34 cellular contexts compared by ENCODE assay signal in genomic region chr4:38452009-38452408, GRCh38.
DNase-seq lines count a peak whose midpoint lies in the region; ATAC-seq, FAIRE-seq and TF ChIP-seq lines count a peak whose summit lies in the region.
"Had no signal": no experiment of that assay in that cellular context is flagged by ENCODE, and none has a peak within 500 bp of the region (broad histone marks: within the 10 kb centered on the region; RNA-seq: fewer than 3 reads in every experiment).

No MANE protein-coding gene starts in this region.

- POLR2A ChIA-PET in HepG2 (lab: Yijun Ruan, JAX): no interaction called here

- no peaks in the 10 kb centered on the region for H3K27me3 ChIP-seq in HepG2 (ENCODE audit: control insufficient read depth in 1 of 2, insufficient read depth in 2 of 2, low read length in 2 of 2)
- H3K27me3 ChIP-seq: ascending aorta, left lung, MG63, right atrium auricular region, SJSA1, tibial nerve had no signal

- H3K9me3 Mint-ChIP-seq in natural killer cell treated with Interleukin-12 subunit alpha and Interleukin-12 subunit beta and Interleukin-15 and Interleukin-18, amount 100 ng/mL, for 72 hours: peaks cover 4% of the 10 kb centered on the region
- no peaks in the 10 kb centered on the region for H3K9me3 Mint-ChIP-seq in natural killer cell
- peaks cover 15% of the 10 kb centered on the region for H3K9me3 Mint-ChIP-seq in activated naive CD8-positive, alpha-beta T cell treated with anti-CD3 and anti-CD28 coated beads for 36 hours
- peaks cover 3% of the 10 kb centered on the region for H3K9me3 Mint-ChIP-seq in glutamatergic neuron (ENCODE audit: unreplicated experiment)

- BruUV-seq in HepG2 (replicated peaks; lab: Mats Ljungman, UMichigan): no TSS peak

- TF ChIP-seq EP300 in HepG2 (IDR thresholded peaks at IDR 0.05; ENCODE audit: low read depth in 2 of 2, low read length in 2 of 2): no peak
- TF ChIP-seq EP300 in HepG2 (CRISPR knock-in tag; IDR thresholded peaks at IDR 0.05; ENCODE audit: borderline replicate concordance): no peak

- peaks cover 40% of the 10 kb centered on the region for H3K36me3 Mint-ChIP-seq in natural killer cell treated with Interleukin-12 subunit alpha and Interleukin-12 subunit beta and Interleukin-15 and Interleukin-18, amount 100 ng/mL, for 72 hours
- H3K36me3 Mint-ChIP-seq in natural killer cell (no peaks in the 10 kb centered on the region), glutamatergic neuron (ENCODE audit: unreplicated experiment) (no peaks in the 10 kb centered on the region)
- H3K36me3 Mint-ChIP-seq in activated naive CD8-positive, alpha-beta T cell treated with anti-CD3 and anti-CD28 coated beads for 36 hours: peaks cover 17% of the 10 kb centered on the region

- H3K4me1 ChIP-seq in HepG2 (ENCODE audit: insufficient read depth, low read length): peaks cover 50% of the 10 kb centered on the region
- H3K4me1 ChIP-seq: left lung, right atrium auricular region, SJSA1, tibial nerve had no signal

- no peaks in the 10 kb centered on the region; the same call in 1 of the 2 replicates for H3K9me3 ChIP-seq in HepG2 (ENCODE audit: low read length)
- H3K9me3 ChIP-seq: ascending aorta, MG63, right atrium auricular region, SJSA1 had no signal

- DNase-seq in natural killer cell treated with Interleukin-12 subunit alpha and Interleukin-12 subunit beta and Interleukin-15 and Interleukin-18, amount 100 ng/mL, for 72 hours (ENCODE audit: low spot score): no peak
- DNase-seq in natural killer cell (no peak), HepG2 (ENCODE audit: low spot score) (no peak), glutamatergic neuron (no peak), cerebellar cortex (ENCODE audit: low spot score) (no peak)
- DNase-seq in activated naive CD8-positive, alpha-beta T cell treated with anti-CD3 and anti-CD28 coated beads for 36 hours: peak; percentile 7
- DNase-seq: activated CD4-positive, alpha-beta T cell treated with anti-CD3 and anti-CD28 coated beads, Interleukin-2, amount 10 ng/mL, durations not matched to agents 24 days and 14 days; activated CD8-positive, alpha-beta memory T cell treated with anti-CD3 and anti-CD28 coated beads, Interleukin-2, amount 10 ng/mL, durations not matched to agents 7 days and 5 days; activated naive CD8-positive, alpha-beta T cell treated with anti-CD3 and anti-CD28 coated beads, Interleukin-2, amount 10 ng/mL, durations not matched to agents 7 days and 5 days; DMS 273 treated with DMSO at 0.1 percent for 48 hours; EL; left lung; mesendoderm; MG63; NCI-H2029; NCI-H510A treated with DMSO at 0.1 percent for 48 hours; RPMI8226; stimulated activated CD4-positive, alpha-beta T cell treated with anti-CD3 and anti-CD28 coated beads, Interleukin-1b, Interleukin-23, amount 100 ng/mL, for 48 hours; stimulated activated CD8-positive, alpha-beta memory T cell treated with anti-CD3 and anti-CD28 coated beads, Interleukin-4, amount 100 ng/mL, for 48 hours; T-helper 9 cell; WERI-Rb-1 had no signal

- FAIRE-seq in HepG2 (lab: Jason Lieb, UNC): no peak
- FAIRE-seq: colon, islet of Langerhans had no signal

- no peak overlapping the region for H2AFZ ChIP-seq in HepG2 (ENCODE audit: low read length)
- H2AFZ ChIP-seq: parathyroid adenoma had no signal

- in situ Hi-C loops in HepG2 (cut with HindIII; ENCODE audit: extremely low pct_ligation_motif_present, low pct_unique_long_range_greater_than_20kb): no loop called here

- H3K27ac Mint-ChIP-seq in natural killer cell treated with Interleukin-12 subunit alpha and Interleukin-12 subunit beta and Interleukin-15 and Interleukin-18, amount 100 ng/mL, for 72 hours: peak overlapping the region; percentile 93
- no peak overlapping the region for H3K27ac Mint-ChIP-seq in natural killer cell
- no peak overlapping the region for H3K27ac Mint-ChIP-seq in activated naive CD8-positive, alpha-beta T cell treated with anti-CD3 and anti-CD28 coated beads for 36 hours
- no peak overlapping the region for H3K27ac Mint-ChIP-seq in glutamatergic neuron (ENCODE audit: unreplicated experiment)
- H3K27ac Mint-ChIP-seq: activated CD4-positive, alpha-beta T cell treated with anti-CD3 and anti-CD28 coated beads, Interleukin-2, amount 10 ng/mL, durations not matched to agents 24 days and 14 days; activated CD8-positive, alpha-beta memory T cell treated with anti-CD3 and anti-CD28 coated beads, Interleukin-2, amount 10 ng/mL, durations not matched to agents 7 days and 5 days; activated naive CD8-positive, alpha-beta T cell treated with anti-CD3 and anti-CD28 coated beads, Interleukin-2, amount 10 ng/mL, durations not matched to agents 7 days and 5 days; activated T-helper 1 cell treated with anti-CD3 and anti-CD28 coated beads, Interleukin-12 subunit alpha, Interleukin-12 subunit beta, Interleukin-2, Interleukin-4 antibody, amounts not matched to agents 30 ng/mL and 10 ng/mL and 1 ng/mL, durations not matched to agents 14 hours and 24 hours and 36 hours had no signal

- no peak overlapping the region for H3K4me2 ChIP-seq in HepG2 (ENCODE audit: low read depth, low read length)
- H3K4me2 ChIP-seq: KMS-11, smooth muscle cell had no signal

- no peaks in the 10 kb centered on the region for H3K79me2 ChIP-seq in HepG2 (ENCODE audit: insufficient read depth, low read length)
- H3K79me2 ChIP-seq: parathyroid adenoma had no signal

- CTCF ChIA-PET in HepG2 (lab: Yijun Ruan, JAX; ENCODE audit: low intra/inter-chr PET ratio, low total read pairs): no interaction called here

- no peaks in the 10 kb centered on the region for H3K36me3 ChIP-seq in HepG2 (replicated peaks in 1 of 2; ENCODE audit: control insufficient read depth in 1 of 2, insufficient read depth in 2 of 2, low read length in 2 of 2)
- H3K36me3 ChIP-seq: ascending aorta, left lung, MG63, right atrium auricular region, SJSA1, tibial nerve, WERI-Rb-1 had no signal

- no peaks in the 10 kb centered on the region for H4K20me1 ChIP-seq in HepG2 (ENCODE audit: insufficient read depth, low read length)

- peaks cover 53 to 55% of the 10 kb centered on the region in 2 donors for H3K4me1 Mint-ChIP-seq in natural killer cell treated with Interleukin-12 subunit alpha and Interleukin-12 subunit beta and Interleukin-15 and Interleukin-18, amount 100 ng/mL, for 72 hours (ENCODE audit: low read depth in 2 of 2)
- peaks cover 0 to 3% of the 10 kb centered on the region in 2 donors for H3K4me1 Mint-ChIP-seq in natural killer cell
- peaks cover 43% of the 10 kb centered on the region for H3K4me1 Mint-ChIP-seq in activated naive CD8-positive, alpha-beta T cell treated with anti-CD3 and anti-CD28 coated beads for 36 hours
- no peaks in the 10 kb centered on the region for H3K4me1 Mint-ChIP-seq in glutamatergic neuron (ENCODE audit: low read depth, unreplicated experiment)

- peak overlapping the region; percentile 73 for H3K4me3 Mint-ChIP-seq in natural killer cell treated with Interleukin-12 subunit alpha and Interleukin-12 subunit beta and Interleukin-15 and Interleukin-18, amount 100 ng/mL, for 72 hours
- H3K4me3 Mint-ChIP-seq in natural killer cell (no peak overlapping the region), glutamatergic neuron (ENCODE audit: unreplicated experiment) (no peak overlapping the region)
- no peak overlapping the region for H3K4me3 Mint-ChIP-seq in activated naive CD8-positive, alpha-beta T cell treated with anti-CD3 and anti-CD28 coated beads for 36 hours
- H3K4me3 Mint-ChIP-seq: activated CD4-positive, alpha-beta T cell treated with anti-CD3 and anti-CD28 coated beads, Interleukin-2, amount 10 ng/mL, durations not matched to agents 24 days and 14 days; activated CD8-positive, alpha-beta memory T cell treated with anti-CD3 and anti-CD28 coated beads, Interleukin-2, amount 10 ng/mL, durations not matched to agents 7 days and 5 days; activated naive CD8-positive, alpha-beta T cell treated with anti-CD3 and anti-CD28 coated beads, Interleukin-2, amount 10 ng/mL, durations not matched to agents 7 days and 5 days; activated T-helper 1 cell treated with anti-CD3 and anti-CD28 coated beads, Interleukin-12 subunit alpha, Interleukin-12 subunit beta, Interleukin-2, Interleukin-4 antibody, amounts not matched to agents 30 ng/mL and 10 ng/mL and 1 ng/mL, durations not matched to agents 14 hours and 24 hours and 36 hours had no signal

- H3K27ac ChIP-seq in HepG2 (ENCODE audit: extremely low read length, insufficient read depth, low read length): no peak overlapping the region
- H3K27ac ChIP-seq: ascending aorta, HL-60, KMS-11, left lung, parathyroid adenoma, right atrium auricular region, SJSA1, tibial nerve, WERI-Rb-1 had no signal

- no peak for TF ChIP-seq CTCF in natural killer cell (IDR thresholded peaks at IDR 0.05)
- no peak for TF ChIP-seq CTCF in HepG2 (CRISPR knock-in tag; IDR thresholded peaks at IDR 0.05)
- no peak for TF ChIP-seq CTCF in glutamatergic neuron (IDR thresholded peaks at IDR 0.05; ENCODE audit: partially characterized antibody, unreplicated experiment)

- H3K9ac ChIP-seq in HepG2 (ENCODE audit: insufficient read depth, low read depth, low read length): no peak overlapping the region
- H3K9ac ChIP-seq: KMS-11, parathyroid adenoma had no signal

- TF ChIP-seq RAD21 in HepG2 (CRISPR knock-in tag; IDR thresholded peaks at IDR 0.05): no peak

- no peak for TF ChIP-seq POLR2A in HepG2 (IDR thresholded peaks at IDR 0.05; ENCODE audit: insufficient read depth in 1 of 2, low read depth in 2 of 2, low read length in 2 of 2)

- intact Hi-C loops in natural killer cell (cut with micrococcal nuclease): no loop called here
- intact Hi-C loops in HepG2 (cut with micrococcal nuclease; ENCODE audit: unreplicated experiment): no loop called here

- peak; percentile 41 to 49 for ATAC-seq in natural killer cell treated with Interleukin-12 subunit alpha and Interleukin-12 subunit beta and Interleukin-15 and Interleukin-18, amount 100 ng/mL, for 72 hours
- ATAC-seq in natural killer cell (no peak), HG02938 (IDR thresholded peaks at IDR 0.05; ENCODE audit: unreplicated experiment) (peak; percentile 45), HepG2 (no peak)
- ATAC-seq: activated CD8-positive, alpha-beta memory T cell treated with anti-CD3 and anti-CD28 coated beads, Interleukin-2, amount 10 ng/mL, durations not matched to agents 7 days and 5 days; HCT116; left lung had no signal

- no peaks in the 10 kb centered on the region for H3K27me3 Mint-ChIP-seq in natural killer cell treated with Interleukin-12 subunit alpha and Interleukin-12 subunit beta and Interleukin-15 and Interleukin-18, amount 100 ng/mL, for 72 hours
- H3K27me3 Mint-ChIP-seq in natural killer cell (ENCODE audit: low read depth in 2 of 2) (peaks cover 11% of the 10 kb centered on the region in 2 donors), glutamatergic neuron (ENCODE audit: unreplicated experiment) (no peaks in the 10 kb centered on the region)
- no peaks in the 10 kb centered on the region for H3K27me3 Mint-ChIP-seq in activated naive CD8-positive, alpha-beta T cell treated with anti-CD3 and anti-CD28 coated beads for 36 hours
- H3K27me3 Mint-ChIP-seq: activated naive CD8-positive, alpha-beta T cell treated with anti-CD3 and anti-CD28 coated beads, Interleukin-2, amount 10 ng/mL, durations not matched to agents 7 days and 5 days had no signal

- no peak overlapping the region for H3K4me3 ChIP-seq in HepG2 (replicated peaks in 1 of 3; ENCODE audit: insufficient read depth in 1 of 3, low read depth in 2 of 3, low read length in 3 of 3)
- H3K4me3 ChIP-seq: ascending aorta, left lung, MG63, right atrium auricular region, SJSA1, smooth muscle cell, tibial nerve had no signal

TF ChIP-seq in HepG2, 621 proteins besides CTCF, POLR2A, EP300 and RAD21 (continues in another document):
- no peak for TF ChIP-seq SIN3B (IDR thresholded peaks at IDR 0.05; ENCODE audit: low read length)

Comparison
In these comparisons a context has a peak if more than half of its experiments do, and no peak if none do; other contexts are left out.
1. ATAC-seq: peak in natural killer cell treated with Interleukin-12 subunit alpha and Interleukin-12 subunit beta and Interleukin-15 and Interleukin-18, amount 100 ng/mL, for 72 hours (2 of 2) and HG02938 (single experiment); none in natural killer cell (0 of 3) and HepG2 (single experiment).
2. H3K27ac Mint-ChIP-seq: peak in natural killer cell treated with Interleukin-12 subunit alpha and Interleukin-12 subunit beta and Interleukin-15 and Interleukin-18, amount 100 ng/mL, for 72 hours (2 of 2); none in natural killer cell (0 of 2), activated naive CD8-positive, alpha-beta T cell treated with anti-CD3 and anti-CD28 coated beads for 36 hours (single experiment) and glutamatergic neuron (single experiment).